ENCODE assay signal across 8 cellular contexts in the genomic region with DNA sequence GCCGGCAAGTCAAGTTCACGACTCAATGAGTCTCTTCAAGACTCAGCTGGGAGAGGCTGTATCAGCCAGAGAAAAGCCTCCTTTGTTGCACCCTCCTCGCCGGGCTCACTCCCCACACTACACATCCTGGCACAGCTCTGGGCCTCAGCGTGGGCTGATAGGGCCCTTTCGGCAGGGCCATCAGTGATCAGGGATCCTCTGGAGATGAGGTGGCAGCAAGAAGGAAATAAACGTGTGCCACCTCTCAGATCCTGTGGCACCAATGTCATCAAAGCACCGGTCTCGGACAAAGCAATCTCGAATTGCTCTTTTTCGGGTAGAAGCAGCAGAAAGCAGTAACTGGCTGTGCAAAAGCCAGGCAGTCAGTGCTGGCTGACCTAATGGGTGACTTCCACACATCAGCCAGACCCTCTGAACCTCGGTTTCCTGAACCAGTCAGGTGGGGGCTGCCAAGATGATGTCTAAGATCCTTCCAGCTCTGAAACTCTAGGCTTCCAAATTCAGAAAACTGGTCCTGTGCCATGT. TPM values are rescaled to one million over a fixed set of nuclear protein-coding genes. Genes with fewer than 3 reads are reported as not detected.
A peak's percentile ranks its signal among the peaks of the same experiment; 100 is the strongest.
DNase-seq lines count a peak whose midpoint lies in the region; ATAC-seq and TF ChIP-seq lines count a peak whose summit lies in the region.

No MANE protein-coding gene starts in this region.

- ATAC-seq in T-helper 17 cell = no peak
- ATAC-seq in psoas muscle = no peak
- no peak for ATAC-seq in HG02642 (IDR thresholded peaks at IDR 0.05; ENCODE audit: poor library complexity, unreplicated experiment)
- ATAC-seq in GM21390 (IDR thresholded peaks at IDR 0.05; ENCODE audit: unreplicated experiment) = no peak

- no peaks in the 10 kb centered on the region for H3K27me3 Mint-ChIP-seq in T-helper 17 cell

- H3K4me3 ChIP-seq in DOHH2 (ENCODE audit: low read length) (peak overlapping the region; percentile 95), fibroblast of lung (replicated peaks in 1 of 4; ENCODE audit: control extremely low read depth in 1 of 4, insufficient read depth in 1 of 4, low read depth in 3 of 4, low read length in 4 of 4) (peak overlapping the region; percentile 75 to 99 (median 84)), psoas muscle (peak overlapping the region; percentile 99)

- H3K4me1 ChIP-seq in DOHH2 (ENCODE audit: control insufficient read depth, low read length) (peaks cover 79% of the 10 kb centered on the region), fibroblast of lung (ENCODE audit: control insufficient read depth, extremely low read depth, insufficient read depth, low read length) (peaks cover 14% of the 10 kb centered on the region), psoas muscle (peaks cover 65% of the 10 kb centered on the region)

- TF ChIP-seq CTCF in DOHH2 (IDR thresholded peaks at IDR 0.05; ENCODE audit: low read depth, low read length, poor library complexity, severe bottlenecking) (no peak), fibroblast of lung (conservative IDR thresholded peaks at IDR 0.05 in 1 of 2, IDR thresholded peaks at IDR 0.05 in 1 of 2; ENCODE audit: low read depth in 1 of 2, low read length in 2 of 2) (no peak), psoas muscle (IDR thresholded peaks at IDR 0.05) (no peak)

- H2AFZ ChIP-seq in fibroblast of lung (ENCODE audit: low read length) = no peak overlapping the region

- peaks cover 72% of the 10 kb centered on the region for H3K4me1 Mint-ChIP-seq in T-helper 17 cell

- no peaks in the 10 kb centered on the region for H3K27me3 ChIP-seq in DOHH2 (ENCODE audit: control insufficient read depth, low read length)
- H3K27me3 ChIP-seq in fibroblast of lung (ENCODE audit: control insufficient read depth, insufficient read depth, low read length) = no peaks in the 10 kb centered on the region
- H3K27me3 ChIP-seq in psoas muscle (ENCODE audit: insufficient read depth in 3 of 3, low read length in 2 of 3) = no peaks in the 10 kb centered on the region

- peak overlapping the region; percentile 90 for H3K9ac ChIP-seq in fibroblast of lung (ENCODE audit: insufficient read depth, low read length)

- H4K20me1 ChIP-seq in DOHH2 (ENCODE audit: control insufficient read depth, insufficient read depth, low read depth, low read length) (peaks cover 18% of the 10 kb centered on the region; the same call in 1 of the 2 replicates), fibroblast of lung (ENCODE audit: control insufficient read depth, extremely low read depth, insufficient read depth, low read length) (no peaks in the 10 kb centered on the region)

- H3K36me3 Mint-ChIP-seq in T-helper 17 cell (ENCODE audit: low read depth) = peaks cover 11% of the 10 kb centered on the region

- peak overlapping the region; percentile 97 for H3K27ac Mint-ChIP-seq in T-helper 17 cell

- peaks cover 11% of the 10 kb centered on the region; the same call in 1 of the 2 replicates for H3F3A ChIP-seq in DOHH2 (ENCODE audit: control insufficient read depth, insufficient read depth)

- peak overlapping the region; percentile 82 for H3K27ac ChIP-seq in DOHH2 (ENCODE audit: low read depth, low read length)
- peak overlapping the region; percentile 73 for H3K27ac ChIP-seq in fibroblast of lung (ENCODE audit: insufficient read depth, low read length)
- H3K27ac ChIP-seq in psoas muscle = peak overlapping the region; percentile 97

- peak overlapping the region; percentile 100 for H3K4me2 ChIP-seq in DOHH2 (ENCODE audit: low read length)
- peak overlapping the region; percentile 88 for H3K4me2 ChIP-seq in fibroblast of lung (ENCODE audit: extremely low read depth, insufficient read depth, low read length)

- H3K79me2 ChIP-seq in DOHH2 (ENCODE audit: control insufficient read depth, low read length) (peaks cover 78% of the 10 kb centered on the region), fibroblast of lung (ENCODE audit: control insufficient read depth, insufficient read depth, low read length) (peaks cover 64% of the 10 kb centered on the region)

- DNase-seq in T-helper 17 cell (no peak), fibroblast of lung (ENCODE audit: low read depth in 2 of 2) (no peak), psoas muscle (peak in 1 of 2 donors; percentile 13), OCI-M1 (lab: John Stamatoyannopoulos, UW) (no peak), KG1 (lab: John Stamatoyannopoulos, UW) (no peak)

- 6 to 36% (median 7%) methylated on average over 12 of the region's 12 CpGs for WGBS in psoas muscle, 3 donors

- intact Hi-C loops in psoas muscle (cut with DNase I) = loop anchor here (2.0 kb wide), 2 partner anchors 13 to 17 kb away; no protein-coding TSS in a partner anchor

- peaks cover 67% of the 10 kb centered on the region for H3K36me3 ChIP-seq in DOHH2 (ENCODE audit: control insufficient read depth, low read length)
- H3K36me3 ChIP-seq in fibroblast of lung (ENCODE audit: control insufficient read depth, insufficient read depth, low read length) = peaks cover 25% of the 10 kb centered on the region
- peaks cover 0 to 27% of the 10 kb centered on the region in 2 donors for H3K36me3 ChIP-seq in psoas muscle (ENCODE audit: insufficient read depth in 1 of 2, low read depth in 1 of 2)

- no peaks in the 10 kb centered on the region for H3K9me2 ChIP-seq in DOHH2 (replicated peaks; ENCODE audit: control insufficient read depth, low read length)

- peak overlapping the region; percentile 97 for H3K4me3 Mint-ChIP-seq in T-helper 17 cell

- H3K9me3 ChIP-seq in DOHH2 (ENCODE audit: control insufficient read depth, insufficient read depth, low read length) (no peaks in the 10 kb centered on the region), T-helper 17 cell (ENCODE audit: control insufficient read depth, low read length, poor library complexity, severe bottlenecking) (no peaks in the 10 kb centered on the region), fibroblast of lung (ENCODE audit: control insufficient read depth, insufficient read depth, low read depth, low read length) (no peaks in the 10 kb centered on the region), psoas muscle (no peaks in the 10 kb centered on the region)

RNA-seq across cellular contexts. Expression of a gene that starts 2.1 kb away (rescaled TPM):
- total RNA-seq in T-helper 17 cell (100 to 1,000 TPM; 184 to 212 TPM), fibroblast of lung (40.8 and 71.3 TPM in 2 replicates), psoas muscle (10 to 100 TPM; 34.7 to 71.0 (median 61.1) TPM)
- polyA plus RNA-seq in fibroblast of lung (240 and 248 TPM in 2 replicates), psoas muscle (100 to 1,000 TPM in 1 of 3 donors, 10 to 100 TPM in 2; 23.5 to 174 (median 30.9) TPM)
- polyA plus RNA-seq in fibroblast of lung (2012) = 181 and 192 TPM in 2 replicates
- 634 and 716 TPM in 2 replicates for polyA minus RNA-seq in fibroblast of lung (ENCODE audit: low replicate concordance)

RNA-seq across cellular contexts. Expression of a gene that starts 31.8 kb away (rescaled TPM):
- total RNA-seq in T-helper 17 cell (1 to 10 TPM; 4.0 to 7.7 TPM), fibroblast of lung (0.33 and 0.77 TPM in 2 replicates), psoas muscle (1 to 10 TPM in 1 of 4 donors, under 1 TPM in 2, not detected in 1; 0.05 to 2.2 (median 0.08) TPM)
- polyA plus RNA-seq in fibroblast of lung (0.02 and 0.03 TPM in 2 replicates), psoas muscle (under 1 TPM; 0.04 to 0.06 (median 0.05) TPM)
- polyA plus RNA-seq in fibroblast of lung (2012) = 0.13 TPM in 2 replicates
- not detected in 2 replicates for polyA minus RNA-seq in fibroblast of lung (ENCODE audit: low replicate concordance)

RNA-seq across cellular contexts. Expression of a gene that starts 40.7 kb away (rescaled TPM):
- total RNA-seq in T-helper 17 cell (100 to 1,000 TPM; 161 to 226 TPM), fibroblast of lung (7.4 and 9.9 TPM in 2 replicates), psoas muscle (10 to 100 TPM; 19.5 to 21.6 (median 20.6) TPM)
- polyA plus RNA-seq in fibroblast of lung (3.1 and 5.1 TPM in 2 replicates), psoas muscle (10 to 100 TPM; 11.0 to 17.9 (median 15.4) TPM)
- polyA plus RNA-seq in fibroblast of lung (2012) = 9.5 and 15.8 TPM in 2 replicates
- polyA minus RNA-seq in fibroblast of lung (ENCODE audit: low replicate concordance) = 14.8 and 32.3 TPM in 2 replicates

RNA-seq across cellular contexts. Expression of a gene that starts 48.2 kb away (rescaled TPM):
- total RNA-seq in T-helper 17 cell (10 to 100 TPM; 21.5 to 25.3 TPM), fibroblast of lung (6.2 and 12.1 TPM in 2 replicates), psoas muscle (10 to 100 TPM; 13.2 to 21.9 (median 18.1) TPM)
- polyA plus RNA-seq in fibroblast of lung (10.9 and 12.4 TPM in 2 replicates), psoas muscle (10 to 100 TPM; 14.9 to 36.1 (median 16.8) TPM)
- 13.2 and 14.5 TPM in 2 replicates for polyA plus RNA-seq in fibroblast of lung (2012)
- 13.4 and 24.2 TPM in 2 replicates for polyA minus RNA-seq in fibroblast of lung (ENCODE audit: low replicate concordance)

RNA-seq across cellular contexts. Expression of a gene that starts 59.4 kb away (rescaled TPM):
- total RNA-seq in T-helper 17 cell (not detected), fibroblast of lung (not detected in 2 replicates), psoas muscle (not detected)
- polyA plus RNA-seq in fibroblast of lung (not detected in 2 replicates), psoas muscle (not detected)
- polyA plus RNA-seq in fibroblast of lung (2012) = not detected in 2 replicates
- not detected in 2 replicates for polyA minus RNA-seq in fibroblast of lung (ENCODE audit: low replicate concordance)

Comparison
In these comparisons a context has a peak if more than half of its experiments do, and no peak if none do; other contexts are left out.
1. RNA of a gene that starts 40.7 kb away (total RNA-seq): 161 to 226 TPM in T-helper 17 cell; 19.5 to 21.6 TPM in psoas muscle and 7.4 to 9.9 TPM in fibroblast of lung; every median in the first group is over 4 times any median in the second.
2. Peak in every context shown above with its lines, with median percentiles within 50 percentile points of each other: H3K27ac ChIP-seq and H3K4me3 ChIP-seq.